In the genomic region with DNA sequence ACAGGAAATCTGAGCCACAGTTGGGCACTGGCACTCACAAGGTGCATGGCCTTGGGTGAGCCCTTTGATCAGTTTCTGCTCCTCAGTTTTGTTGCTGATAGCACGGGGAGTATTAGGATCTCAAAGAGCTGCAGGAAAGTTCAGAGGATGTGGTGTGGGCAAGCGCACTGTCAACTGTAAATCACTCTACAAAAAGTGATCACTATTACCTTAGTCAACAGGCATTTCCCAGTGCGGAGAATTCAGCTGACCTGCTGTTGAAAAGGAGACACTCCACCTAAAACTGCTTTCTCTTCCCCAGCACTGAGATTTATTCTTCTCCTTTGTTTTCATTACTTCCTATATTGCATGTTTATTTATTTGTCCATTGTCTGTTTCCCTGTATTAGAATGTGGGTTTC, we compare ENCODE assay signal across 27 cellular contexts.
"Had no signal": no experiment of that assay in that cellular context is flagged by ENCODE, and none has a peak within 500 bp of the region (broad histone marks: within the 10 kb centered on the region; RNA-seq: fewer than 3 reads in every experiment).

No MANE protein-coding gene starts in this region.

- H3K4me3 ChIP-seq: adrenal gland, ascending aorta, lower lobe of right lung, pancreas, psoas muscle, right atrium auricular region, thoracic aorta, upper lobe of right lung had no signal

- H3K9me3 ChIP-seq: adrenal gland, ascending aorta, lower lobe of right lung, neutrophil, pancreas, psoas muscle, right atrium auricular region, thoracic aorta, upper lobe of right lung had no signal

- DNase-seq: activated CD4-positive, alpha-beta T cell treated with anti-CD3 and anti-CD28 coated beads, Interleukin-2, amount 50 U/mL, for 1 hour; activated CD4-positive, CD25-positive, alpha-beta regulatory T cell treated with anti-CD3 and anti-CD28 coated beads, Interleukin-2, amount 50 U/mL, for 72 hours; activated CD8-positive, alpha-beta T cell treated with anti-CD3 and anti-CD28 coated beads, Interleukin-2, amount 10 ng/mL, durations not matched to agents 7 days and 5 days; activated naive CD4-positive, alpha-beta T cell; activated T-cell treated with anti-CD3 and anti-CD28 coated beads, Interleukin-2, amount 50 U/mL, for 24 hours; adrenal gland; central memory CD4-positive, alpha-beta T cell; effector memory CD4-positive, alpha-beta T cell; foreskin melanocyte; hypothalamus; lower lobe of right lung; naive thymus-derived CD4-positive, alpha-beta T cell; pancreas; psoas muscle; stimulated activated CD4-positive, alpha-beta T cell treated with anti-CD3 and anti-CD28 coated beads, Interleukin-4, amount 100 ng/mL, for 24 hours; stimulated activated naive CD4-positive, alpha-beta T cell treated with Interleukin-2 at 50 U/mL for 16 hours; T-cell; upper lobe of right lung; WERI-Rb-1 had no signal

- H3K27me3 Mint-ChIP-seq: activated naive CD8-positive, alpha-beta T cell; activated T-cell treated with anti-CD3 and anti-CD28 coated beads, Interleukin-2, amount 50 U/mL, for 24 hours; T-cell had no signal

- H3K27ac ChIP-seq: adrenal gland, ascending aorta, lower lobe of right lung, neutrophil, pancreas, psoas muscle, right atrium auricular region, thoracic aorta, upper lobe of right lung, WERI-Rb-1 had no signal

- H3K27me3 ChIP-seq: adrenal gland, ascending aorta, pancreas, right atrium auricular region, upper lobe of right lung had no signal

- H3K9me3 Mint-ChIP-seq: activated T-cell treated with anti-CD3 and anti-CD28 coated beads, Interleukin-2, amount 50 U/mL, for 24 hours; activated T-helper 2 cell treated with anti-CD3 and anti-CD28 coated beads, Interferon-gamma antibody, Interleukin-2, Interleukin-4, amounts not matched to agents 10 μg/mL and 5 μg/mL and 100 μg/mL, durations not matched to agents 14 hours and 24 hours and 36 hours; naive thymus-derived CD4-positive, alpha-beta T cell; T-cell; T-helper 2 cell treated with Interferon-gamma antibody and Interleukin-4, amounts not matched to agents 5 μg/mL and 100 μg/mL, for 36 hours had no signal

- H3K4me1 ChIP-seq: adrenal gland, lower lobe of right lung, pancreas, psoas muscle, right atrium auricular region, upper lobe of right lung had no signal

- H3K36me3 ChIP-seq: adrenal gland, ascending aorta, lower lobe of right lung, neutrophil, pancreas, right atrium auricular region, thoracic aorta, upper lobe of right lung, WERI-Rb-1 had no signal

- H3K27ac Mint-ChIP-seq: activated CD8-positive, alpha-beta T cell treated with anti-CD3 and anti-CD28 coated beads, Interleukin-2, amount 10 ng/mL, durations not matched to agents 7 days and 5 days; activated naive CD8-positive, alpha-beta T cell; activated T-cell treated with anti-CD3 and anti-CD28 coated beads, Interleukin-2, amount 50 U/mL, for 24 hours; activated T-helper 2 cell treated with anti-CD3 and anti-CD28 coated beads, Interferon-gamma antibody, Interleukin-2, Interleukin-4, amounts not matched to agents 10 μg/mL and 5 μg/mL and 100 μg/mL, durations not matched to agents 14 hours and 24 hours and 36 hours; T-cell; T-helper 2 cell treated with Interferon-gamma antibody and Interleukin-4, amounts not matched to agents 5 μg/mL and 100 μg/mL, for 36 hours had no signal

- ATAC-seq: activated CD8-positive, alpha-beta T cell treated with anti-CD3 and anti-CD28 coated beads, Interleukin-2, amount 10 ng/mL, durations not matched to agents 7 days and 5 days; left lobe of liver; lower lobe of right lung; naive thymus-derived CD4-positive, alpha-beta T cell; pancreas; psoas muscle; T-cell; upper lobe of right lung had no signal

- H3K36me3 Mint-ChIP-seq: naive thymus-derived CD4-positive, alpha-beta T cell; T-cell had no signal

- H3K4me3 Mint-ChIP-seq: activated CD8-positive, alpha-beta T cell treated with anti-CD3 and anti-CD28 coated beads, Interleukin-2, amount 10 ng/mL, durations not matched to agents 7 days and 5 days; activated naive CD8-positive, alpha-beta T cell; activated T-cell treated with anti-CD3 and anti-CD28 coated beads, Interleukin-2, amount 50 U/mL, for 24 hours; naive thymus-derived CD4-positive, alpha-beta T cell; T-cell; T-helper 2 cell treated with Interferon-gamma antibody and Interleukin-4, amounts not matched to agents 5 μg/mL and 100 μg/mL, for 36 hours had no signal
